32 cellular contexts compared by ENCODE assay signal in the genomic region with DNA sequence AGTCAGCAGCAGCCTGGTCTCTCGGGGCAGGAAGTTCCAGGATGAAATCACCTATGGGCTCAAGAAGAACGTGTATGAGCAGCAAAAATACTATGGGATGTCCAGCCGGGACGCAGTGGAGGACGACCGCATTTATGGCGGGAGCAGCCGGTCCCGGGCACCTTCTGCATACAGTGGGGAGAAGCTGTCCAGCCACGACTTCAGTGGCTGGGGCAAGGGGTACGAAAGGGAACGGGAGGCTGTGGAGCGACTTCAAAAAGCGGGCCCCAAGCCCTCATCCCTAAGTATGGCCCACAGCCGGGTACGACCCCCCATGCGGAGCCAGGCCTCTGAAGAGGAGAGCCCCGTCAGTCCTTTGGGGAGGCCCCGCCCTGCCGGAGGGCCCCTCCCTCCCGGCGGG.
"Had no signal": no experiment of that assay in that cellular context is flagged by ENCODE, and none has a peak within 500 bp of the region (broad histone marks: within the 10 kb centered on the region; RNA-seq: fewer than 3 reads in every experiment).

No MANE protein-coding gene starts in this region.

- H3K9me3 ChIP-seq: adrenal gland, body of pancreas, breast epithelium had no signal

- H3K36me3 ChIP-seq: adrenal gland, brain microvascular endothelial cell, breast epithelium had no signal

- H3K27me3 ChIP-seq: adrenal gland, body of pancreas, brain microvascular endothelial cell, breast epithelium had no signal

- H3K27ac ChIP-seq: body of pancreas, brain microvascular endothelial cell, breast epithelium, VCaP had no signal

- DNase-seq: activated B cell treated with CpG ODN at 0.5 μM for 24 hours; activated CD4-positive, alpha-beta memory T cell treated with anti-CD3 and anti-CD28 coated beads for 36 hours; activated CD4-positive, alpha-beta T cell treated with anti-CD3 and anti-CD28 coated beads for 4 hours; activated CD4-positive, alpha-beta T cell treated with anti-CD3 and anti-CD28 coated beads, Interleukin-2, amount 10 ng/mL, durations not matched to agents 24 days and 14 days; activated CD4-positive, alpha-beta T cell treated with anti-CD3 and anti-CD28 coated beads, Interleukin-2, amount 50 U/mL, for 1 hour; activated CD4-positive, alpha-beta T cell treated with anti-CD3 and anti-CD28 coated beads, Interleukin-2, amount 50 U/mL, for 4 hours; activated CD4-positive, CD25-positive, alpha-beta regulatory T cell treated with anti-CD3 and anti-CD28 coated beads, Interleukin-2, amount 50 U/mL, for 72 hours; activated CD8-positive, alpha-beta memory T cell treated with anti-CD3 and anti-CD28 coated beads, Interleukin-2, amount 50 U/mL, for 4 hours; activated CD8-positive, alpha-beta T cell treated with anti-CD3 and anti-CD28 coated beads for 36 hours; activated effector memory CD4-positive, alpha-beta T cell treated with anti-CD3 and anti-CD28 coated beads, Interleukin-2, amount 50 U/mL, for 16 hours; activated gamma-delta T cell treated with Interleukin-2 at 50 U/mL for 16 hours; activated naive CD4-positive, alpha-beta T cell; activated naive CD4-positive, alpha-beta T cell treated with anti-CD3 and anti-CD28 coated beads for 36 hours; activated naive CD4-positive, alpha-beta T cell treated with anti-CD3 and anti-CD28 coated beads, Interleukin-2, amount 50 U/mL, for 16 hours; activated naive CD8-positive, alpha-beta T cell treated with anti-CD3 and anti-CD28 coated beads for 36 hours; activated T-cell treated with anti-CD3 and anti-CD28 coated beads for 4 hours; activated T-cell treated with anti-CD3 and anti-CD28 coated beads, Interleukin-2, amount 50 U/mL, for 1 hour; activated T-cell treated with anti-CD3 and anti-CD28 coated beads, Interleukin-2, amount 50 U/mL, for 4 hours; activated T-cell treated with anti-CD3 and anti-CD28 coated beads, Interleukin-2, amount 50 U/mL, for 72 hours; amniotic stem cell; aorta; brain microvascular endothelial cell; cerebellar nuclear complex; T-helper 1 cell; T-helper 2 cell; T-helper 9 cell had no signal

- ATAC-seq: activated CD8-positive, alpha-beta T cell treated with anti-CD3 and anti-CD28 coated beads for 36 hours; activated naive CD4-positive, alpha-beta T cell treated with anti-CD3 and anti-CD28 coated beads, Interleukin-2, amount 50 U/mL, for 72 hours; activated T-cell treated with anti-CD3 and anti-CD28 coated beads, Interleukin-2, amount 50 U/mL, for 4 hours; activated T-cell treated with anti-CD3 and anti-CD28 coated beads, Interleukin-2, amount 50 U/mL, for 72 hours; activated T-helper 17 cell treated with anti-CD3 and anti-CD28 coated beads, Interleukin-2, amount 50 U/mL, for 72 hours had no signal

- H3K4me3 ChIP-seq: adrenal gland, body of pancreas, breast epithelium had no signal
